12 cellular contexts compared by ENCODE assay signal in the genomic region with DNA sequence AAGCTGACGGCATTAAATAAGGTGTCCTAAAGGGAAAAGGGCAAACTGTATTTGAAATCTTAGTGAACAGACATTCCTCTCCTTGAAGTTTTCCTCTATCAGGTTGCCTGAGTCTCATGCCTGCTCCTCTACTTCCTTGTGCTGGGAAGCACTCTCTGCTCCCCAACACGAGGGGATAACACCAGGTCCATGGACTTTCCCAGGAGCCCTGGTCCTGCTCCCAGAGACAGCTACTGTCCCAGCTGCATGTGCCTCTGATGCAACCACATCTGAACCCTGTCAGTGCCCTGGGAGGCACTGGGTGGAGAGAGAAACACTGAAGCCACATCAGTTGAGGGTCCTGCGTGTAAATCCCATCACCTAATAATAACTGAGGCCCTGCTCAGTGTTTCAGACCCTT. TPM values are rescaled to one million over a fixed set of nuclear protein-coding genes. Genes with fewer than 3 reads are reported as not detected.
DNase-seq lines count a peak whose midpoint lies in the region; ATAC-seq and TF ChIP-seq lines count a peak whose summit lies in the region.
"Had no signal": no experiment of that assay in that cellular context is flagged by ENCODE, and none has a peak within 500 bp of the region (broad histone marks: within the 10 kb centered on the region; RNA-seq: fewer than 3 reads in every experiment).

No MANE protein-coding gene starts in this region.

- H3K27me3 ChIP-seq in DND-41 (ENCODE audit: insufficient read depth, low read length, poor library complexity) (no peaks in the 10 kb centered on the region), Peyer's patch (no peaks in the 10 kb centered on the region), esophagus muscularis mucosa (no peaks in the 10 kb centered on the region), skeletal muscle tissue (ENCODE audit: control insufficient read depth in 3 of 3, insufficient read depth in 3 of 3, low read length in 3 of 3) (no peaks in the 10 kb centered on the region)

- H3K4me1 ChIP-seq in DND-41 (ENCODE audit: insufficient read depth, low read length) (peaks cover 8% of the 10 kb centered on the region), Peyer's patch (peaks cover 12 to 46% (median 35%) of the 10 kb centered on the region in 4 donors), esophagus muscularis mucosa (peaks cover 38 to 67% (median 66%) of the 10 kb centered on the region in 4 donors), skeletal muscle tissue (ENCODE audit: control insufficient read depth in 3 of 3, insufficient read depth in 3 of 3, low read length in 3 of 3) (peaks cover 42 to 44% (median 43%) of the 10 kb centered on the region in 3 donors)

- peaks cover 29% of the 10 kb centered on the region for H3K36me3 ChIP-seq in DND-41 (ENCODE audit: insufficient read depth, low read length)
- H3K36me3 ChIP-seq in Peyer's patch = peaks cover 0 to 29% (median 3%) of the 10 kb centered on the region in 3 donors
- peaks cover 23 to 30% (median 28%) of the 10 kb centered on the region in 4 donors for H3K36me3 ChIP-seq in esophagus muscularis mucosa
- H3K36me3 ChIP-seq in skeletal muscle tissue (ENCODE audit: control insufficient read depth in 3 of 3, insufficient read depth in 3 of 3, low read length in 3 of 3) = peaks cover 25 to 34% (median 26%) of the 10 kb centered on the region in 3 donors

- no peak overlapping the region for H3K4me2 ChIP-seq in DND-41 (ENCODE audit: insufficient read depth, low read length)

- intact Hi-C loops in esophagus muscularis mucosa (cut with DNase I) = no loop called here

- no peak for ATAC-seq in DND-41 (ENCODE audit: insufficient read depth, low read depth)
- ATAC-seq in HG02571 (IDR thresholded peaks at IDR 0.05; ENCODE audit: unreplicated experiment) = no peak

- 0 out of 2 replicates have a peak overlapping the region, but pooled peaks have one; percentile 6 for H3K27ac ChIP-seq in DND-41 (ENCODE audit: low read length)
- peak overlapping the region; percentile 68 to 91 (median 76) for H3K27ac ChIP-seq in Peyer's patch
- H3K27ac ChIP-seq in esophagus muscularis mucosa (replicated peaks in 1 of 4) = peak overlapping the region; percentile 28 to 60 (median 50)
- H3K27ac ChIP-seq in skeletal muscle tissue (ENCODE audit: low read depth, low read length) = peak overlapping the region; percentile 54

- no peaks in the 10 kb centered on the region for H3K79me2 ChIP-seq in DND-41 (ENCODE audit: insufficient read depth, low read length)

- TF ChIP-seq POLR2A in Peyer's patch (IDR thresholded peaks at IDR 0.05) (no peak), esophagus muscularis mucosa (IDR thresholded peaks at IDR 0.05; ENCODE audit: low read depth) (no peak)

- DNase-seq in DND-41 (no peak), Peyer's patch (peak in 1 of 3 donors; percentile 46), esophagus muscularis mucosa (ENCODE audit: extremely low spot score) (no peak), NOMO-1 treated with dmso at 0.1 percent for 144 hours (lab: John Stamatoyannopoulos, UW; ENCODE audit: unreplicated experiment) (no peak)
- no peak for DNase-seq in stimulated activated CD4-positive, alpha-beta T cell treated with anti-CD3 and anti-CD28 coated beads, Interleukin-1b, Interleukin-23, amount 100 ng/mL, for 48 hours
- DNase-seq: DMS79; effector CD4-positive, alpha-beta T cell; NCI-H187 treated with DMSO at 0.1 percent for 48 hours; nephron progenitor cell had no signal

- H3K4me3 ChIP-seq in DND-41 (ENCODE audit: low read depth in 1 of 2, low read length in 2 of 2) (no peak overlapping the region), Peyer's patch (no peak overlapping the region), esophagus muscularis mucosa (no peak overlapping the region), skeletal muscle tissue (ENCODE audit: low read length in 3 of 3) (no peak overlapping the region)

- TF ChIP-seq CTCF in DND-41 (IDR thresholded peaks at IDR 0.05; ENCODE audit: borderline replicate concordance, extremely low read depth, low read length, poor library complexity, severe bottlenecking) = no peak
- no peak for TF ChIP-seq CTCF in Peyer's patch (IDR thresholded peaks at IDR 0.05)
- no peak for TF ChIP-seq CTCF in esophagus muscularis mucosa (IDR thresholded peaks at IDR 0.05)

- no peak overlapping the region for H2AFZ ChIP-seq in DND-41 (ENCODE audit: low read depth, low read length)

- H3K9ac ChIP-seq in DND-41 (ENCODE audit: low read depth, low read length) (no peak overlapping the region), skeletal muscle tissue (ENCODE audit: low read depth in 1 of 3, low read length in 3 of 3) (peak overlapping the region in 1 of 3 donors; percentile 40)

- no peaks in the 10 kb centered on the region; the same call in 1 of the 2 replicates for H4K20me1 ChIP-seq in DND-41 (ENCODE audit: insufficient read depth, low read length)

- no peak for TF ChIP-seq EP300 in esophagus muscularis mucosa (IDR thresholded peaks at IDR 0.05)

- WGBS in esophagus muscularis mucosa = 72% methylated on average over 2 of the region's 3 CpGs

- H3K9me3 ChIP-seq in DND-41 (ENCODE audit: insufficient read depth, low read length, severe bottlenecking) (no peaks in the 10 kb centered on the region), Peyer's patch (no peaks in the 10 kb centered on the region), esophagus muscularis mucosa (no peaks in the 10 kb centered on the region), skeletal muscle tissue (ENCODE audit: control insufficient read depth in 3 of 3, low read length in 3 of 3) (no peaks in the 10 kb centered on the region)

RNA-seq across cellular contexts. Expression of a gene that starts 7.4 kb away (rescaled TPM):
- total RNA-seq in Peyer's patch (1 to 10 TPM in 1 of 4 donors, under 1 TPM in 1, not detected in 2; 0.27 to 1.7 TPM), esophagus muscularis mucosa (under 1 TPM in 3 of 4 donors, not detected in 1; 0.13 to 0.69 (median 0.17) TPM), skeletal muscle tissue (not detected)
- total RNA-seq: temporal lobe had no signal

RNA-seq across cellular contexts. Expression of a gene that starts 20.1 kb away (rescaled TPM):
- total RNA-seq in Peyer's patch = 10 to 100 TPM; 73.3 to 92.8 (median 89.8) TPM
- 10 to 100 TPM; 31.1 to 50.5 (median 38.9) TPM for total RNA-seq in esophagus muscularis mucosa
- total RNA-seq in skeletal muscle tissue = 31.3 TPM

RNA-seq across cellular contexts. Expression of a gene that starts 20.9 kb away (rescaled TPM):
- total RNA-seq in Peyer's patch (10 to 100 TPM; 46.2 to 68.8 (median 59.3) TPM), esophagus muscularis mucosa (10 to 100 TPM; 66.4 to 89.5 (median 79.9) TPM), skeletal muscle tissue (18.8 TPM)

RNA-seq across cellular contexts. Expression of a gene that starts 27.5 kb away (rescaled TPM):
- 10 to 100 TPM in 1 of 4 donors, 1 to 10 TPM in 3; 4.0 to 32.2 (median 6.7) TPM for total RNA-seq in Peyer's patch
- 10 to 100 TPM; 24.1 to 35.7 (median 32.4) TPM for total RNA-seq in esophagus muscularis mucosa
- 8.4 TPM for total RNA-seq in skeletal muscle tissue

Comparison
In these comparisons a context has a peak if more than half of its experiments do, and no peak if none do; other contexts are left out.
1. H3K27ac ChIP-seq: peak in every context shown above with its lines; median percentile 76 in Peyer's patch; 54 in skeletal muscle tissue; 50 in esophagus muscularis mucosa; 6 in DND-41.